1 cellular context compared by ENCODE assay signal in the genomic region with DNA sequence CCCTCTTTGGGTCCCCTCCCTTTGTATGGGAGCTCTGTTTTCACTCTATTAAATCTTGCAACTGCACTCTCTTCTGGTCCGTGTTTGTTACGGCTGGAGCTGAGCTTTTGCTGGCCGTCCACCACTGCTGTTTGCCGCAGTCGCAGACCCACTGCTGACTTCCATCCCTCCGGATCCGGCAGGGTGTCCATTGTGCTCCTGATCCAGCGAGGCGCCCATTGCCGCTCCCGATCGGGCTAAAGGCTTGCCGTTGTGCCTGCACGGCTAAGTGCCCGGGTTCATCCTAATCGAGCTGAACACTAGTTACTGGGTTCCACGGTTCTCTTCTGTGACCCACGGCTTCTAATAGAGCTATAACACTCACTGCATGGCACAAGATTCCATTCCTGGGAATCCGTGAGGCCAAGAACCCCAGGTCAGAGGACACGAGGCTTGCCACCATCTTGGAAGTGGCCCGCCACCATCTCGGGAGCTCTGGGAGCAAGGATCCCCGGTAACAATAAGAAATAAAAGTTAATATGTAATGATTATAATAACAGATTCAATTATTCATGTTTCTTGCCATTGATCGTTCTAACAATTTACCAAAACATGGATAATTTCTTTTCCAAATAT.
TF ChIP-seq lines count a peak whose summit lies in the region.
"Not testable (repeated sequence)": the region's sequence is repeated elsewhere in the genome, so short reads cannot be mapped to it uniquely, and the experiment has no call there.

No MANE protein-coding gene starts in this region.

TF ChIP-seq in K562, 482 proteins besides CTCF, POLR2A, EP300 and RAD21:
- peak; percentile 54; the same call in 1 of the 2 replicates for TF ChIP-seq NR3C1 (CRISPR knock-in tag; IDR thresholded peaks at IDR 0.05)
- TF ChIP-seq POLR2H (tag; IDR thresholded peaks at IDR 0.05; ENCODE audit: low read depth): peak; percentile 37
- TF ChIP-seq ATF1 (CRISPR knock-in tag; IDR thresholded peaks at IDR 0.05): 0 out of 2 replicates have a peak, but pooled peaks have one; percentile 13
- not testable (repeated sequence) for TF ChIP-seq ATF1 (tag; IDR thresholded peaks at IDR 0.05); NR2C2 (CRISPR knock-in tag; IDR thresholded peaks at IDR 0.05); TEAD4 (IDR thresholded peaks at IDR 0.05; ENCODE audit: low read length)
- peak; percentile 62; the same call in 1 of the 2 replicates for TF ChIP-seq IRF2 (CRISPR knock-in tag; IDR thresholded peaks at IDR 0.05)
- TF ChIP-seq, protein P1, sequence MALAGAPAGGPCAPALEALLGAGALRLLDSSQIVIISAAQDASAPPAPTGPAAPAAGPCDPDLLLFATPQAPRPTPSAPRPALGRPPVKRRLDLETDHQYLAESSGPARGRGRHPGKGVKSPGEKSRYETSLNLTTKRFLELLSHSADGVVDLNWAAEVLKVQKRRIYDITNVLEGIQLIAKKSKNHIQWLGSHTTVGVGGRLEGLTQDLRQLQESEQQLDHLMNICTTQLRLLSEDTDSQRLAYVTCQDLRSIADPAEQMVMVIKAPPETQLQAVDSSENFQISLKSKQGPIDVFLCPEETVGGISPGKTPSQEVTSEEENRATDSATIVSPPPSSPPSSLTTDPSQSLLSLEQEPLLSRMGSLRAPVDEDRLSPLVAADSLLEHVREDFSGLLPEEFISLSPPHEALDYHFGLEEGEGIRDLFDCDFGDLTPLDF (CRISPR knock-in tag; IDR thresholded peaks at IDR 0.05): 0 out of 2 replicates have a peak, but pooled peaks have one; percentile 28
- TF ChIP-seq, protein P2, sequence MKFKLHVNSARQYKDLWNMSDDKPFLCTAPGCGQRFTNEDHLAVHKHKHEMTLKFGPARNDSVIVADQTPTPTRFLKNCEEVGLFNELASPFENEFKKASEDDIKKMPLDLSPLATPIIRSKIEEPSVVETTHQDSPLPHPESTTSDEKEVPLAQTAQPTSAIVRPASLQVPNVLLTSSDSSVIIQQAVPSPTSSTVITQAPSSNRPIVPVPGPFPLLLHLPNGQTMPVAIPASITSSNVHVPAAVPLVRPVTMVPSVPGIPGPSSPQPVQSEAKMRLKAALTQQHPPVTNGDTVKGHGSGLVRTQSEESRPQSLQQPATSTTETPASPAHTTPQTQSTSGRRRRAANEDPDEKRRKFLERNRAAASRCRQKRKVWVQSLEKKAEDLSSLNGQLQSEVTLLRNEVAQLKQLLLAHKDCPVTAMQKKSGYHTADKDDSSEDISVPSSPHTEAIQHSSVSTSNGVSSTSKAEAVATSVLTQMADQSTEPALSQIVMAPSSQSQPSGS (CRISPR knock-in tag; IDR thresholded peaks at IDR 0.05): 0 out of 2 replicates have a peak, but pooled peaks have one; percentile 30
- peak; percentile 80 for TF ChIP-seq NR2C2 (tag; IDR thresholded peaks at IDR 0.05)
- 0 out of 2 replicates have a peak, but pooled peaks have one; percentile 17 for TF ChIP-seq GATA2 (CRISPR knock-in tag; IDR thresholded peaks at IDR 0.05)
- TF ChIP-seq, protein P3, sequence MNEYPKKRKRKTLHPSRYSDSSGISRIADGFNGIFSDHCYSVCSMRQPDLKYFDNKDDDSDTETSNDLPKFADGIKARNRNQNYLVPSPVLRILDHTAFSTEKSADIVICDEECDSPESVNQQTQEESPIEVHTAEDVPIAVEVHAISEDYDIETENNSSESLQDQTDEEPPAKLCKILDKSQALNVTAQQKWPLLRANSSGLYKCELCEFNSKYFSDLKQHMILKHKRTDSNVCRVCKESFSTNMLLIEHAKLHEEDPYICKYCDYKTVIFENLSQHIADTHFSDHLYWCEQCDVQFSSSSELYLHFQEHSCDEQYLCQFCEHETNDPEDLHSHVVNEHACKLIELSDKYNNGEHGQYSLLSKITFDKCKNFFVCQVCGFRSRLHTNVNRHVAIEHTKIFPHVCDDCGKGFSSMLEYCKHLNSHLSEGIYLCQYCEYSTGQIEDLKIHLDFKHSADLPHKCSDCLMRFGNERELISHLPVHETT (CRISPR knock-in tag; conservative IDR thresholded peaks at IDR 0.05 in 1 of 2, IDR thresholded peaks at IDR 0.05 in 1 of 2): 0 out of 4 replicates have a peak, but pooled peaks of 1 of the 2 experiments have one; percentile 64
- TF ChIP-seq, protein P4, sequence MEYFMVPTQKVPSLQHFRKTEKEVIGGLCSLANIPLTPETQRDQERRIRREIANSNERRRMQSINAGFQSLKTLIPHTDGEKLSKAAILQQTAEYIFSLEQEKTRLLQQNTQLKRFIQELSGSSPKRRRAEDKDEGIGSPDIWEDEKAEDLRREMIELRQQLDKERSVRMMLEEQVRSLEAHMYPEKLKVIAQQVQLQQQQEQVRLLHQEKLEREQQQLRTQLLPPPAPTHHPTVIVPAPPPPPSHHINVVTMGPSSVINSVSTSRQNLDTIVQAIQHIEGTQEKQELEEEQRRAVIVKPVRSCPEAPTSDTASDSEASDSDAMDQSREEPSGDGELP (CRISPR knock-in tag; IDR thresholded peaks at IDR 0.05; ENCODE audit: borderline replicate concordance): 0 out of 2 replicates have a peak, but pooled peaks have one; percentile 32
- TF ChIP-seq TEAD4 (CRISPR knock-in tag; IDR thresholded peaks at IDR 0.05; ENCODE audit: borderline replicate concordance): 0 out of 2 replicates have a peak, but pooled peaks have one; percentile 14
- 0 out of 2 replicates have a peak, but pooled peaks have one; percentile 29 for TF ChIP-seq ZFX (CRISPR knock-in tag; IDR thresholded peaks at IDR 0.05)
- 0 out of 2 replicates have a peak, but pooled peaks have one; percentile 1 for TF ChIP-seq TCF3 (CRISPR knock-in tag; IDR thresholded peaks at IDR 0.05)
